ENCODE assay signal across 32 cellular contexts in the genomic region with DNA sequence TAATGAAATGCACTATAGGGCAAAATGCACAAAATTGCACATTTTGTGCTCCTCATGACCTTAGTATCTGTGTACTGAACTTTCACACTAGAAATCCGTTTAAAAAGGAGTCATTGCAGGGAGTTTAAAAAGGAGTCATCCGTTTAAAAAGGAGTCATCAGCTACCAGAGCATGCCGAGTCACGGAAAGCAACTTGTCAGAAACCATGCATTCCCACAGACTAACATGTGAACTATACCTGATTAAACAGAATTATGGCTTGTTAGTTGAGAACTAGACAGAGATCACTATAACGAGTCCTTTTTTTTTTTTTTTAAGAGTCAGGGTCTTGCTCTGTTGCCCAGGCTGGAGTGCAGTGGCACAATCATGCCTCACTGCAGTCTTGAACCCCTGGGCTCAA.
"Had no signal": no experiment of that assay in that cellular context is flagged by ENCODE, and none has a peak within 500 bp of the region (broad histone marks: within the 10 kb centered on the region; RNA-seq: fewer than 3 reads in every experiment).

No MANE protein-coding gene starts in this region.

- H3K27me3 ChIP-seq: neural progenitor cell, pancreas, testis, thyroid gland, upper lobe of left lung, vagina had no signal

- H3K27ac ChIP-seq: left ventricle myocardium inferior, neural progenitor cell, neutrophil, pancreas, prostate gland, skin epidermis, stomach, testis, thyroid gland, transverse colon, upper lobe of left lung, vagina had no signal

- H3K9me3 ChIP-seq: left ventricle myocardium inferior, neutrophil, pancreas, prostate gland, stomach, testis, thyroid gland, transverse colon, upper lobe of left lung, vagina had no signal

- H3K4me2 ChIP-seq: neural progenitor cell had no signal

- ATAC-seq: natural killer cell; pancreas; right cardiac atrium; sciatic nerve; stimulated activated naive B cell treated with anti-CD40 and anti-IgM and Interleukin-4, amounts not matched to agents 10 μg/mL and 1 μg/mL and 100 μg/mL, for 72 hours; stimulated activated naive CD8-positive, alpha-beta T cell treated with anti-CD3 and anti-CD28 coated beads, Interleukin-15, Interleukin-2, amounts not matched to agents 100 U/mL and 50 U/mL, for 24 hours had no signal

- H3K4me1 ChIP-seq: left ventricle myocardium inferior, neural progenitor cell, pancreas, prostate gland, stomach, testis, transverse colon, vagina had no signal

- H2AFZ ChIP-seq: neural progenitor cell had no signal

- H3K36me3 ChIP-seq: left ventricle myocardium inferior, neural progenitor cell, neutrophil, pancreas, prostate gland, stomach, thyroid gland, transverse colon, vagina had no signal

- H3K9ac ChIP-seq: neural progenitor cell had no signal

- FAIRE-seq: islet of Langerhans, kidney, pancreas had no signal

- DNase-seq: hypothalamus; immature natural killer cell; kidney; left ventricle myocardium inferior; mesendoderm; naive B cell; natural killer cell; nephron progenitor cell; occipital lobe; pancreas; posterior cingulate gyrus; retina; right cardiac atrium; stimulated activated CD4-positive, alpha-beta T cell treated with anti-CD3 and anti-CD28 coated beads, Interleukin-12 subunit alpha, Interleukin-12 subunit beta, amount 100 ng/mL, for 4 hours; stimulated activated CD4-positive, alpha-beta T cell treated with anti-CD3 and anti-CD28 coated beads, Interleukin-15, amount 100 ng/mL, for 24 hours; stimulated activated CD4-positive, alpha-beta T cell treated with anti-CD3 and anti-CD28 coated beads, Interleukin-2, amount 100 ng/mL, for 24 hours; stimulated activated CD4-positive, alpha-beta T cell treated with anti-CD3 and anti-CD28 coated beads, Interleukin-4, amount 100 ng/mL, for 1 hour; stimulated activated naive B cell treated with anti-CD40 and anti-IgM and Interleukin-4, amounts not matched to agents 10 μg/mL and 1 μg/mL and 100 μg/mL, for 72 hours; stimulated activated naive CD8-positive, alpha-beta T cell treated with anti-CD3 and anti-CD28 coated beads, Interleukin-15, Interleukin-2, amounts not matched to agents 100 U/mL and 50 U/mL, for 24 hours; stomach; thyroid gland; transverse colon; upper lobe of left lung had no signal

- H3K4me3 ChIP-seq: left ventricle myocardium inferior, lung, neural progenitor cell, pancreas, prostate gland, skin epidermis, stomach, testis, thyroid gland, transverse colon, upper lobe of left lung, vagina had no signal
